Comparison of ENCODE assay signal across 1 cellular context in the genomic region with DNA sequence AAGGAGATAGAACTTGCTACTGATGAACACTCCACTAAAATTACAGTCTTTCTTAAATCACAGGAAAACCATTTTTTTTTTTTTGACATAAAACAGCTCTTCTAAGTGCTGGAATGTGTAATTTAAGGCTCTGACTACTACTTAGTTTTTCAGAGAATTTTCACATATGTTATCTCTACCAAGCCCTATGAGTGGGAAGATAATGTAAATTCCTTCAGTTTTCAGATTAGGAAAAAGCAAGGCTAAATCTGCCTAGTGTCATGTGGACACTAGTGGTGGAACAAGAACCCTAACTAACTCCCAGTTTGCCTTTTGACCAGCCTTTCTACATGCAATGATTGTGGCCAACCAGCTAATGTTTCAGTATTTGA.
TF ChIP-seq lines count a peak whose summit lies in the region.

No MANE protein-coding gene starts in this region.

TF ChIP-seq in liver, 16 proteins besides CTCF, POLR2A, EP300 and RAD21:
- TF ChIP-seq, protein P1, sequence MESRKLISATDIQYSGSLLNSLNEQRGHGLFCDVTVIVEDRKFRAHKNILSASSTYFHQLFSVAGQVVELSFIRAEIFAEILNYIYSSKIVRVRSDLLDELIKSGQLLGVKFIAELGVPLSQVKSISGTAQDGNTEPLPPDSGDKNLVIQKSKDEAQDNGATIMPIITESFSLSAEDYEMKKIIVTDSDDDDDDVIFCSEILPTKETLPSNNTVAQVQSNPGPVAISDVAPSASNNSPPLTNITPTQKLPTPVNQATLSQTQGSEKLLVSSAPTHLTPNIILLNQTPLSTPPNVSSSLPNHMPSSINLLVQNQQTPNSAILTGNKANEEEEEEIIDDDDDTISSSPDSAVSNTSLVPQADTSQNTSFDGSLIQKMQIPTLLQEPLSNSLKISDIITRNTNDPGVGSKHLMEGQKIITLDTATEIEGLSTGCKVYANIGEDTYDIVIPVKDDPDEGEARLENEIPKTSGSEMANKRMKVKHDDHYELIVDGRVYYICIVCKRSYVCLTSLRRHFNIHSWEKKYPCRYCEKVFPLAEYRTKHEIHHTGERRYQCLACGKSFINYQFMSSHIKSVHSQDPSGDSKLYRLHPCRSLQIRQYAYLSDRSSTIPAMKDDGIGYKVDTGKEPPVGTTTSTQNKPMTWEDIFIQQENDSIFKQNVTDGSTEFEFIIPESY (IDR thresholded peaks at IDR 0.05): no peak
- no peak for TF ChIP-seq RXRA (IDR thresholded peaks at IDR 0.05)
